ENCODE assay signal across 9 cellular contexts in the genomic region with DNA sequence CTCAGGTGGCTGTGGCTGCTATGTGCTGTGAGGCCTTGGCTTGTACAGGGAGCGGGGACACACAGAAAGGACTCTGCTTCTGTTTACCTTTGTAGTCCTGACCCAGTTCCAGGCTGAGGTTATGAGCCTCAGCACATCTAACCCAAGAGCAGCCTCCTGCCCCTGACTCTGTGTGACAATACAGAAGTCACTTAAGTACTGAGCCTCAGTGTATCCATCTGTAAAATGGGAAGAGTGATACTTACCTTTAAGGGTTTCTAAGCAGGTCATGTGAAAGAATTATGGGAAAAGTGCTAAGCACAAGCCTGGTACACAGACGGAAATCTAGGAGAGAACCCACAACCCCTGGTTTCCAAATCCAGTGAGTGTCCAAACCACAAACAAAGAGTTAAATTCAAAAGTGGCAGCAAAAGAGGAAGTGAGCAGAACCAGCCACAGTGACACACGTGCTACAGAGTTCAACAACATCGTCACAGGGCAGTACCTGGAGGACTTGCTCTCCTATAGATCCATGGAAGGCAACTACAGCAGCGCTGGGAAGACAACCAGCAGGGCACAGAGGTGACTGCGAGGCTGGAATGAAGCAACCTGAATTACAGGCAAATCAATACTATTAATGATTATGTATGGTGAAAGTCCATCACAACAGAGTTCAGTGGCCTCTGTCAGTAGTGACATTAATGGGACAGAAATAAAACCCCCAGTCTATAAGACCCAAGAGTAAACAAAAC. TPM values are rescaled to one million over a fixed set of nuclear protein-coding genes. Genes with fewer than 3 reads are reported as not detected.
DNase-seq lines count a peak whose midpoint lies in the region; ATAC-seq and TF ChIP-seq lines count a peak whose summit lies in the region.
"Had no signal": no experiment of that assay in that cellular context is flagged by ENCODE, and none has a peak within 500 bp of the region (broad histone marks: within the 10 kb centered on the region; RNA-seq: fewer than 3 reads in every experiment).

No MANE protein-coding gene starts in this region.

- H3K27me3 Mint-ChIP-seq in activated CD8-positive, alpha-beta T cell treated with anti-CD3 and anti-CD28 coated beads, Interleukin-2, amount 10 ng/mL, durations not matched to agents 7 days and 5 days (ENCODE audit: low read depth) = no peaks in the 10 kb centered on the region

- peak overlapping the region in 9 of 11 experiments; percentile 25 to 70 (median 42); a peak in 15 of 22 replicates for H3K9ac ChIP-seq in BLaER1 treated with 17β-estradiol and CSF1 and Interleukin-3, amounts not matched to agents 10 nM and 100 nM

- H3K9me3 Mint-ChIP-seq in activated CD8-positive, alpha-beta T cell treated with anti-CD3 and anti-CD28 coated beads, Interleukin-2, amount 10 ng/mL, durations not matched to agents 7 days and 5 days (ENCODE audit: insufficient read depth) = no peaks in the 10 kb centered on the region

- DNase-seq in activated CD8-positive, alpha-beta T cell treated with anti-CD3 and anti-CD28 coated beads, Interleukin-2, amount 10 ng/mL, durations not matched to agents 7 days and 5 days = no peak
- DNase-seq in effector memory CD4-positive, alpha-beta T cell = no peak
- DNase-seq in iPS-NIHi7 (ENCODE audit: extremely low spot score) = no peak
- DNase-seq: dorsolateral prefrontal cortex had no signal

- POLR2A ChIA-PET in activated CD8-positive, alpha-beta T cell treated with anti-CD3 and anti-CD28 coated beads, Interleukin-2, amount 10 ng/mL, durations not matched to agents 7 days and 5 days (lab: Charles Lee) = no interaction called here

- H3K27ac ChIP-seq in BLaER1 treated with 17β-estradiol and CSF1 and Interleukin-3, amounts not matched to agents 10 nM and 100 nM = peak overlapping the region; percentile 14 to 84 (median 73); a peak in 21 of 22 replicates
- no peak overlapping the region for H3K27ac ChIP-seq in effector memory CD4-positive, alpha-beta T cell (ENCODE audit: insufficient read depth, low read length, poor library complexity, severe bottlenecking)
- H3K27ac ChIP-seq: dorsolateral prefrontal cortex had no signal

- peaks cover 29% of the 10 kb centered on the region for H3K4me1 Mint-ChIP-seq in activated CD8-positive, alpha-beta T cell treated with anti-CD3 and anti-CD28 coated beads, Interleukin-2, amount 10 ng/mL, durations not matched to agents 7 days and 5 days (ENCODE audit: low read depth)

- H3K9me3 ChIP-seq in BLaER1 treated with 17β-estradiol and CSF1 and Interleukin-3, amounts not matched to agents 10 nM and 100 nM (replicated peaks in 1 of 11) = no peaks in the 10 kb centered on the region
- H3K9me3 ChIP-seq in effector memory CD4-positive, alpha-beta T cell (ENCODE audit: control insufficient read depth, low read length) = no peaks in the 10 kb centered on the region

- peaks cover 43 to 79% (median 55%) of the 10 kb centered on the region in 11 experiments for H3K36me3 ChIP-seq in BLaER1 treated with 17β-estradiol and CSF1 and Interleukin-3, amounts not matched to agents 10 nM and 100 nM
- H3K36me3 ChIP-seq in effector memory CD4-positive, alpha-beta T cell (ENCODE audit: control insufficient read depth, insufficient read depth, low read length) = peaks cover 60% of the 10 kb centered on the region

- peak overlapping the region in 3 of 10 experiments; percentile 2 to 29 (median 2); a peak in 2 of 20 replicates for H3K4me3 ChIP-seq in BLaER1 treated with 17β-estradiol and CSF1 and Interleukin-3, amounts not matched to agents 10 nM and 100 nM
- no peak overlapping the region for H3K4me3 ChIP-seq in effector memory CD4-positive, alpha-beta T cell (ENCODE audit: insufficient read depth, low read depth, low read length, poor library complexity, severe bottlenecking)
- H3K4me3 ChIP-seq: dorsolateral prefrontal cortex had no signal

- peaks cover 27 to 95% (median 62%) of the 10 kb centered on the region in 10 experiments for H3K4me1 ChIP-seq in BLaER1 treated with 17β-estradiol and CSF1 and Interleukin-3, amounts not matched to agents 10 nM and 100 nM
- no peaks in the 10 kb centered on the region for H3K4me1 ChIP-seq in effector memory CD4-positive, alpha-beta T cell (ENCODE audit: control insufficient read depth, insufficient read depth, low read length, poor library complexity, severe bottlenecking)

- peak; percentile 13 for TF ChIP-seq POLR2A in GM19099 (IDR thresholded peaks at IDR 0.05; ENCODE audit: extremely low read depth, insufficient read length, low read depth)

- CTCF ChIA-PET in activated CD8-positive, alpha-beta T cell treated with anti-CD3 and anti-CD28 coated beads, Interleukin-2, amount 10 ng/mL, durations not matched to agents 7 days and 5 days (lab: Charles Lee) = no interaction called here

- H4K20me1 ChIP-seq in BLaER1 treated with 17β-estradiol and CSF1 and Interleukin-3, amounts not matched to agents 10 nM and 100 nM = peaks cover 32 to 84% (median 63%) of the 10 kb centered on the region in 11 experiments; a peak in 21 of 22 replicates

- H3K4me2 ChIP-seq in BLaER1 treated with 17β-estradiol and CSF1 and Interleukin-3, amounts not matched to agents 10 nM and 100 nM = peak overlapping the region; percentile 53 to 90 (median 81)

- H3K27ac Mint-ChIP-seq in activated CD8-positive, alpha-beta T cell treated with anti-CD3 and anti-CD28 coated beads, Interleukin-2, amount 10 ng/mL, durations not matched to agents 7 days and 5 days = peak overlapping the region; percentile 51

- peaks cover 60% of the 10 kb centered on the region for H3K36me3 Mint-ChIP-seq in activated CD8-positive, alpha-beta T cell treated with anti-CD3 and anti-CD28 coated beads, Interleukin-2, amount 10 ng/mL, durations not matched to agents 7 days and 5 days (ENCODE audit: low read depth)

- H3K4me3 Mint-ChIP-seq in activated CD8-positive, alpha-beta T cell treated with anti-CD3 and anti-CD28 coated beads, Interleukin-2, amount 10 ng/mL, durations not matched to agents 7 days and 5 days = no peak overlapping the region

- no peaks in the 10 kb centered on the region for H3K27me3 ChIP-seq in BLaER1 treated with 17β-estradiol and CSF1 and Interleukin-3, amounts not matched to agents 10 nM and 100 nM
- H3K27me3 ChIP-seq in effector memory CD4-positive, alpha-beta T cell (replicated peaks; ENCODE audit: control insufficient read depth, insufficient read depth, low read length, poor library complexity, severe bottlenecking) = no peaks in the 10 kb centered on the region
- H3K27me3 ChIP-seq: dorsolateral prefrontal cortex had no signal

- ATAC-seq in HG03565 (IDR thresholded peaks at IDR 0.05; ENCODE audit: unreplicated experiment) (peak; percentile 71), GM19455 (IDR thresholded peaks at IDR 0.05; ENCODE audit: unreplicated experiment) (no peak)
- ATAC-seq in activated CD8-positive, alpha-beta T cell treated with anti-CD3 and anti-CD28 coated beads, Interleukin-2, amount 10 ng/mL, durations not matched to agents 7 days and 5 days = no peak
- ATAC-seq in activated CD4-positive, CD25-positive, alpha-beta regulatory T cell treated with anti-CD3 and anti-CD28 coated beads, Interleukin-2, amount 50 U/mL, for 24 hours = no peak

RNA-seq across cellular contexts. Expression of gene TRIM26, which starts 12.5 kb away (rescaled TPM):
- total RNA-seq in activated CD8-positive, alpha-beta T cell treated with anti-CD3 and anti-CD28 coated beads, Interleukin-2, amount 10 ng/mL, durations not matched to agents 7 days and 5 days = 10 to 100 TPM; 78.0 to 86.4 TPM

RNA-seq across cellular contexts. Expression of gene TRIM15, which starts 37.4 kb away (rescaled TPM):
- not detected for total RNA-seq in activated CD8-positive, alpha-beta T cell treated with anti-CD3 and anti-CD28 coated beads, Interleukin-2, amount 10 ng/mL, durations not matched to agents 7 days and 5 days
- total RNA-seq: dorsolateral prefrontal cortex had no signal

RNA-seq across cellular contexts. Expression of gene TRIM10, which starts 39.7 kb away (rescaled TPM):
- not detected for total RNA-seq in activated CD8-positive, alpha-beta T cell treated with anti-CD3 and anti-CD28 coated beads, Interleukin-2, amount 10 ng/mL, durations not matched to agents 7 days and 5 days
